15 cellular contexts compared by ENCODE assay signal in the genomic region with DNA sequence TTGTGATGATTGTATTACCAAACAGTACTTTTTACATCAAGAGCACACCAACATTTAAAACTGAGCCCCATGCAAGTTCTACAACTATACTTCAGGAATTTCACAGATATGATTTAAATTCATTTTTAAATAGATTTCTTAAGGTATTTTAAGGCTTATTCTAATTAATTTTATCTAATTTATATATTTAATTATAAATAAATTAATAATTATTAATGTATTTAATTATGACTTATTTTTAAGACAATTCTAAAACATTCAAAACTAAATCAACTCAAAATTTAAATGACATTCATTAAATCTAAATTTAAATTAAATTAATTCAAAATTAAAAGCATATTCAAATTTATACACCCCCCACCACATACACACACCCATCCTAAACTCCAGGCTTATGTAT.
A peak's percentile ranks its signal among the peaks of the same experiment; 100 is the strongest.
DNase-seq lines count a peak whose midpoint lies in the region; ATAC-seq and TF ChIP-seq lines count a peak whose summit lies in the region.
"Had no signal": no experiment of that assay in that cellular context is flagged by ENCODE, and none has a peak within 500 bp of the region (broad histone marks: within the 10 kb centered on the region; RNA-seq: fewer than 3 reads in every experiment).

No MANE protein-coding gene starts in this region.

- no peaks in the 10 kb centered on the region for H3K27me3 ChIP-seq in left ventricle myocardium inferior (ENCODE audit: low read depth)
- no peaks in the 10 kb centered on the region for H3K27me3 ChIP-seq in psoas muscle (ENCODE audit: insufficient read depth in 3 of 3, low read length in 2 of 3)

- no peak overlapping the region for H3K27ac Mint-ChIP-seq in WTC11
- H3K27ac Mint-ChIP-seq: B cell; CD4-positive, alpha-beta T cell had no signal

- H3K4me1 ChIP-seq in left ventricle myocardium inferior (peaks cover 48% of the 10 kb centered on the region), psoas muscle (peaks cover 34% of the 10 kb centered on the region)

- H3K36me3 ChIP-seq in left ventricle myocardium inferior (no peaks in the 10 kb centered on the region), psoas muscle (ENCODE audit: insufficient read depth in 1 of 2, low read depth in 1 of 2) (no peaks in the 10 kb centered on the region)

- no peak for DNase-seq in left ventricle myocardium inferior
- no peak for DNase-seq in left ventricle myocardium superior
- DNase-seq in WTC11 (ENCODE audit: low spot score) = no peak
- no peak for DNase-seq in psoas muscle
- no peak for DNase-seq in coronary artery (ENCODE audit: low spot score)
- no peak for DNase-seq in activated CD4-positive, CD25-positive, alpha-beta regulatory T cell (lab: John Stamatoyannopoulos, UW)
- no peak for DNase-seq in activated effector memory CD4-positive, alpha-beta T cell treated with anti-CD3 and anti-CD28 coated beads, Interleukin-2, amount 50 U/mL, for 16 hours
- DNase-seq: C1 segment of cervical spinal cord; Calu3; CD4-positive, alpha-beta T cell; DMS 273 treated with DMSO at 0.1 percent for 48 hours had no signal

- intact Hi-C loops in left ventricle myocardium inferior (cut with micrococcal nuclease) (no loop called here), left ventricle myocardium superior (cut with micrococcal nuclease) (no loop called here), psoas muscle (cut with DNase I) (no loop called here)

- H3K4me3 ChIP-seq in left ventricle myocardium inferior = no peak overlapping the region
- H3K4me3 ChIP-seq in psoas muscle = no peak overlapping the region
- H3K4me3 ChIP-seq in coronary artery = no peak overlapping the region
- H3K4me3 ChIP-seq: GM12878 had no signal

- no peaks in the 10 kb centered on the region for H3K27me3 Mint-ChIP-seq in WTC11 (ENCODE audit: low read depth)
- H3K27me3 Mint-ChIP-seq: B cell; CD4-positive, alpha-beta T cell had no signal

- CTCF ChIA-PET in WTC11 (lab: Charles Lee) = no interaction called here

- no peak for ATAC-seq in left ventricle myocardium superior
- ATAC-seq in WTC11 = no peak
- no peak for ATAC-seq in psoas muscle
- ATAC-seq: GM12878, HCT116 had no signal

- H3K4me3 Mint-ChIP-seq in WTC11 = no peak overlapping the region
- H3K4me3 Mint-ChIP-seq: B cell; CD4-positive, alpha-beta T cell had no signal

- POLR2A ChIA-PET in WTC11 (lab: Charles Lee) = no interaction called here

- H3K9me3 Mint-ChIP-seq in WTC11 = no peaks in the 10 kb centered on the region
- H3K9me3 Mint-ChIP-seq: CD4-positive, alpha-beta T cell had no signal

- H3K4me1 Mint-ChIP-seq in WTC11 = no peaks in the 10 kb centered on the region
- H3K4me1 Mint-ChIP-seq: B cell had no signal

- no peaks in the 10 kb centered on the region for H3K36me3 Mint-ChIP-seq in WTC11

- H3K27ac ChIP-seq in left ventricle myocardium inferior (replicated peaks) = peak overlapping the region; percentile 80
- H3K27ac ChIP-seq in psoas muscle = peak overlapping the region; percentile 83
- no peak overlapping the region for H3K27ac ChIP-seq in coronary artery
- H3K27ac ChIP-seq: HL-60 had no signal

- no peak for TF ChIP-seq CTCF in left ventricle myocardium inferior (IDR thresholded peaks at IDR 0.05; ENCODE audit: borderline replicate concordance)
- TF ChIP-seq CTCF in WTC11 (IDR thresholded peaks at IDR 0.05) = no peak
- TF ChIP-seq CTCF in psoas muscle (IDR thresholded peaks at IDR 0.05) = no peak
- no peak for TF ChIP-seq CTCF in coronary artery (IDR thresholded peaks at IDR 0.05)

- H3K9me3 ChIP-seq in left ventricle myocardium inferior (replicated peaks) = no peaks in the 10 kb centered on the region
- H3K9me3 ChIP-seq in psoas muscle = no peaks in the 10 kb centered on the region

TF ChIP-seq in WTC11, 78 proteins besides CTCF, POLR2A, EP300 and RAD21:
- TF ChIP-seq, protein P1, sequence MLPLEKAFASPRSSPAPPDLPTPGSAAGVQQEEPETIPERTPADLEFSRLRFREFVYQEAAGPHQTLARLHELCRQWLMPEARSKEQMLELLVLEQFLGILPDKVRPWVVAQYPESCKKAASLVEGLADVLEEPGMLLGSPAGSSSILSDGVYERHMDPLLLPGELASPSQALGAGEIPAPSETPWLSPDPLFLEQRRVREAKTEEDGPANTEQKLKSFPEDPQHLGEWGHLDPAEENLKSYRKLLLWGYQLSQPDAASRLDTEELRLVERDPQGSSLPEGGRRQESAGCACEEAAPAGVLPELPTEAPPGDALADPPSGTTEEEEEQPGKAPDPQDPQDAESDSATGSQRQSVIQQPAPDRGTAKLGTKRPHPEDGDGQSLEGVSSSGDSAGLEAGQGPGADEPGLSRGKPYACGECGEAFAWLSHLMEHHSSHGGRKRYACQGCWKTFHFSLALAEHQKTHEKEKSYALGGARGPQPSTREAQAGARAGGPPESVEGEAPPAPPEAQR (CRISPR knock-in tag; IDR thresholded peaks at IDR 0.05) = no peak
- TF ChIP-seq, protein P2, sequence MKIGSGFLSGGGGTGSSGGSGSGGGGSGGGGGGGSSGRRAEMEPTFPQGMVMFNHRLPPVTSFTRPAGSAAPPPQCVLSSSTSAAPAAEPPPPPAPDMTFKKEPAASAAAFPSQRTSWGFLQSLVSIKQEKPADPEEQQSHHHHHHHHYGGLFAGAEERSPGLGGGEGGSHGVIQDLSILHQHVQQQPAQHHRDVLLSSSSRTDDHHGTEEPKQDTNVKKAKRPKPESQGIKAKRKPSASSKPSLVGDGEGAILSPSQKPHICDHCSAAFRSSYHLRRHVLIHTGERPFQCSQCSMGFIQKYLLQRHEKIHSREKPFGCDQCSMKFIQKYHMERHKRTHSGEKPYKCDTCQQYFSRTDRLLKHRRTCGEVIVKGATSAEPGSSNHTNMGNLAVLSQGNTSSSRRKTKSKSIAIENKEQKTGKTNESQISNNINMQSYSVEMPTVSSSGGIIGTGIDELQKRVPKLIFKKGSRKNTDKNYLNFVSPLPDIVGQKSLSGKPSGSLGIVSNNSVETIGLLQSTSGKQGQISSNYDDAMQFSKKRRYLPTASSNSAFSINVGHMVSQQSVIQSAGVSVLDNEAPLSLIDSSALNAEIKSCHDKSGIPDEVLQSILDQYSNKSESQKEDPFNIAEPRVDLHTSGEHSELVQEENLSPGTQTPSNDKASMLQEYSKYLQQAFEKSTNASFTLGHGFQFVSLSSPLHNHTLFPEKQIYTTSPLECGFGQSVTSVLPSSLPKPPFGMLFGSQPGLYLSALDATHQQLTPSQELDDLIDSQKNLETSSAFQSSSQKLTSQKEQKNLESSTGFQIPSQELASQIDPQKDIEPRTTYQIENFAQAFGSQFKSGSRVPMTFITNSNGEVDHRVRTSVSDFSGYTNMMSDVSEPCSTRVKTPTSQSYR (CRISPR knock-in tag; IDR thresholded peaks at IDR 0.05) = no peak
- TF ChIP-seq HMGA2 (CRISPR knock-in tag; IDR thresholded peaks at IDR 0.05) = peak; percentile 94
- no peak for TF ChIP-seq ATF1 (CRISPR knock-in tag; IDR thresholded peaks at IDR 0.05)
- TF ChIP-seq ZNF219 (CRISPR knock-in tag; IDR thresholded peaks at IDR 0.05; ENCODE audit: borderline replicate concordance) = no peak
- TF ChIP-seq, protein P3, sequence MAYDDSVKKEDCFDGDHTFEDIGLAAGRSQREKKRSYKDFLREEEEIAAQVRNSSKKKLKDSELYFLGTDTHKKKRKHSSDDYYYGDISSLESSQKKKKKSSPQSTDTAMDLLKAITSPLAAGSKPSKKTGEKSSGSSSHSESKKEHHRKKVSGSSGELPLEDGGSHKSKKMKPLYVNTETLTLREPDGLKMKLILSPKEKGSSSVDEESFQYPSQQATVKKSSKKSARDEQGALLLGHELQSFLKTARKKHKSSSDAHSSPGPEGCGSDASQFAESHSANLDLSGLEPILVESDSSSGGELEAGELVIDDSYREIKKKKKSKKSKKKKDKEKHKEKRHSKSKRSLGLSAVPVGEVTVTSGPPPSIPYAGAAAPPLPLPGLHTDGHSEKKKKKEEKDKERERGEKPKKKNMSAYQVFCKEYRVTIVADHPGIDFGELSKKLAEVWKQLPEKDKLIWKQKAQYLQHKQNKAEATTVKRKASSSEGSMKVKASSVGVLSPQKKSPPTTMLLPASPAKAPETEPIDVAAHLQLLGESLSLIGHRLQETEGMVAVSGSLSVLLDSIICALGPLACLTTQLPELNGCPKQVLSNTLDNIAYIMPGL (CRISPR knock-in tag; IDR thresholded peaks at IDR 0.05) = no peak
- TF ChIP-seq ELF4 (CRISPR knock-in tag; IDR thresholded peaks at IDR 0.05; ENCODE audit: low read depth) = no peak

Comparison
In these comparisons a context has a peak if more than half of its experiments do, and no peak if none do; other contexts are left out.
1. H3K27ac ChIP-seq: peak in left ventricle myocardium inferior (single experiment) and psoas muscle (single experiment); none in coronary artery (0 of 2).